29 cellular contexts compared by ENCODE assay signal in the genomic region with DNA sequence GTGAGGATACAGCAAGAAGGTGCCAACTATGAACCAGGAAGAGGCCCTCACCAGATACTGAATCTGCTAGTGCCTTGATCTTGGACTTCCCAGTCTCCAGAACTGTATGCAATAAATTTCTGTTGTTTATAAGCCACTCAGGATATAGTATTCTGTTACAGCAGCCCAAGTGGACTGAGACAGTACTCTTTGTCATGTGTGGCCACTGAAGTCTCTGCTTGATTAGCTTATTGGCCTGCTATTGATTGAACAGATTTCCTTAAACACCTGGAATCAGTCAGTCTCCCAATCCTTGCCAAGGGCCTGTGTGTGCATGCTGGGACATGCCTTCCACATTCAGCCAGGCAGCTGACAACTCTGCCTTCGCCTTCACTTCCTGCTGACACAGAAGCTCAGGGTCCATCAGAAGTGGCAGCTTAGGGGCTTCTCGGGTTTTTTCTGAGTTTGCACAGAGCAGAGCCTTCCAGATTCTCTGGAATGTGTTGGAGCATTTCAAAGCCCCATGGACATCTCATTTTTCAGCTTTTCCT. TPM values are rescaled to one million over a fixed set of nuclear protein-coding genes. Genes with fewer than 3 reads are reported as not detected.
DNase-seq lines count a peak whose midpoint lies in the region; ATAC-seq, FAIRE-seq and TF ChIP-seq lines count a peak whose summit lies in the region.
"Had no signal": no experiment of that assay in that cellular context is flagged by ENCODE, and none has a peak within 500 bp of the region (broad histone marks: within the 10 kb centered on the region; RNA-seq: fewer than 3 reads in every experiment).

No MANE protein-coding gene starts in this region.

- H4K20me1 ChIP-seq in GM23338 (replicated peaks; ENCODE audit: insufficient read depth) (no peaks in the 10 kb centered on the region), mammary epithelial cell (ENCODE audit: insufficient read depth, low read length) (no peaks in the 10 kb centered on the region), keratinocyte (ENCODE audit: control insufficient read depth, extremely low read depth, insufficient read depth, low read length) (no peaks in the 10 kb centered on the region)

- H3K9me1 ChIP-seq in keratinocyte (ENCODE audit: control insufficient read depth, extremely low read depth, insufficient read depth, low read length): no peaks in the 10 kb centered on the region

- H3K4me2 ChIP-seq in GM23338 (no peak overlapping the region), mammary epithelial cell (ENCODE audit: insufficient read depth, low read depth, low read length) (peak overlapping the region; percentile 11), keratinocyte (ENCODE audit: control insufficient read depth, extremely low read depth, insufficient read depth, low read depth, low read length) (no peak overlapping the region)
- H3K4me2 ChIP-seq: KMS-11, PC-9 had no signal

- no peaks in the 10 kb centered on the region for H3F3A ChIP-seq in GM23338 (replicated peaks; ENCODE audit: low read depth)

- H3K9me3 ChIP-seq in mammary epithelial cell (replicated peaks; ENCODE audit: insufficient read depth, low read length) (peaks cover 9% of the 10 kb centered on the region), keratinocyte (ENCODE audit: control insufficient read depth, low read depth, low read length) (no peaks in the 10 kb centered on the region)
- H3K9me3 ChIP-seq: Caco-2, SJCRH30 had no signal

- H3K4me3 Mint-ChIP-seq in GM23338: no peak overlapping the region
- H3K4me3 Mint-ChIP-seq in activated naive CD8-positive, alpha-beta T cell treated with anti-CD3 and anti-CD28 coated beads for 36 hours: no peak overlapping the region
- H3K4me3 Mint-ChIP-seq: CD4-positive, alpha-beta memory T cell had no signal

- BruUV-seq in mammary epithelial cell (replicated peaks; lab: Mats Ljungman, UMichigan): no TSS peak

- DNase-seq in ELF-1 (ENCODE audit: low read depth, low spot score) (peak; percentile 12), GM23338 (ENCODE audit: low spot score) (no peak), mammary epithelial cell (peak; percentile 28), keratinocyte (ENCODE audit: low read depth, low spot score) (peak; percentile 62), NCI-H1105 treated with DMSO at 0.1 percent for 48 hours (lab: John Stamatoyannopoulos, UW) (no peak), anterior cingulate cortex (lab: John Stamatoyannopoulos, UW) (no peak)
- DNase-seq in activated naive CD8-positive, alpha-beta T cell treated with anti-CD3 and anti-CD28 coated beads for 36 hours: no peak
- DNase-seq: C1 segment of cervical spinal cord; Caco-2; CD4-positive, alpha-beta memory T cell; DMS79; EL; GF-D8; NCI-H1048; NCI-H1417 treated with DMSO at 0.1 percent for 48 hours; NCI-H1694 treated with DMSO at 0.1 percent for 48 hours; NCI-H2081; NCI-H2171 treated with DMSO at 0.1 percent for 48 hours; NCI-H446; NCI-H524 treated with DMSO at 0.1 percent for 48 hours; PC-9; SJCRH30 had no signal

- peaks cover 2% of the 10 kb centered on the region for H3K27me3 Mint-ChIP-seq in GM23338 (ENCODE audit: insufficient read depth, low read depth, poor library complexity)
- H3K27me3 Mint-ChIP-seq in activated naive CD8-positive, alpha-beta T cell treated with anti-CD3 and anti-CD28 coated beads for 36 hours: peaks cover 13% of the 10 kb centered on the region

- H3K79me2 ChIP-seq in GM23338 (replicated peaks; ENCODE audit: insufficient read depth) (no peaks in the 10 kb centered on the region), mammary epithelial cell (ENCODE audit: insufficient read depth, low read length) (no peaks in the 10 kb centered on the region), keratinocyte (ENCODE audit: control insufficient read depth, insufficient read depth, low read length) (no peaks in the 10 kb centered on the region)

- peaks cover 5% of the 10 kb centered on the region; the same call in 1 of the 3 replicates for H3K36me3 Mint-ChIP-seq in GM23338 (ENCODE audit: low read depth)
- H3K36me3 Mint-ChIP-seq in activated naive CD8-positive, alpha-beta T cell treated with anti-CD3 and anti-CD28 coated beads for 36 hours: peaks cover 1% of the 10 kb centered on the region
- H3K36me3 Mint-ChIP-seq: CD4-positive, alpha-beta memory T cell had no signal

- WGBS in mammary epithelial cell (ENCODE audit: low coverage, missing lambda C conversion rate): 87% methylated on average over 2 of the region's 2 CpGs

- intact Hi-C loops in mammary epithelial cell (cut with micrococcal nuclease): no loop called here

- H3K27ac ChIP-seq in GM23338 (ENCODE audit: low read depth): no peak overlapping the region
- H3K27ac ChIP-seq in mammary epithelial cell (ENCODE audit: insufficient read depth, low read depth, low read length): no peak overlapping the region
- no peak overlapping the region for H3K27ac ChIP-seq in keratinocyte (ENCODE audit: control insufficient read depth, insufficient read depth, low read length)
- H3K27ac ChIP-seq: KMS-11, PC-9, SJCRH30 had no signal

- 0 out of 2 replicates have a peak, but pooled peaks cover 5% of the 10 kb centered on the region for H3K9me2 ChIP-seq in GM23338 (ENCODE audit: insufficient read depth)

- in situ Hi-C loops in mammary epithelial cell (cut with MboI; ENCODE audit: low sequenced_read_pairs in 2 of 2): no loop called here

- H3K4me1 ChIP-seq in GM23338 (ENCODE audit: insufficient read depth): no peaks in the 10 kb centered on the region
- peaks cover 7% of the 10 kb centered on the region for H3K4me1 ChIP-seq in mammary epithelial cell (ENCODE audit: insufficient read depth, low read length)
- H3K4me1 ChIP-seq in keratinocyte (ENCODE audit: control insufficient read depth, extremely low read depth, insufficient read depth, low read length): no peaks in the 10 kb centered on the region
- H3K4me1 ChIP-seq: Caco-2, SJCRH30 had no signal

- no peaks in the 10 kb centered on the region for H3K36me3 ChIP-seq in GM23338 (ENCODE audit: insufficient read depth)
- H3K36me3 ChIP-seq in mammary epithelial cell (ENCODE audit: insufficient read depth, low read length): no peaks in the 10 kb centered on the region
- no peaks in the 10 kb centered on the region for H3K36me3 ChIP-seq in keratinocyte (ENCODE audit: control insufficient read depth in 2 of 2, extremely low read depth in 1 of 2, insufficient read depth in 2 of 2, low read length in 2 of 2)
- H3K36me3 ChIP-seq: SJCRH30 had no signal

- H3K27me3 ChIP-seq in GM23338 (ENCODE audit: insufficient read depth) (no peaks in the 10 kb centered on the region), mammary epithelial cell (ENCODE audit: insufficient read depth, low read length) (no peaks in the 10 kb centered on the region), keratinocyte (ENCODE audit: control insufficient read depth, extremely low read depth, insufficient read depth, low read length) (no peaks in the 10 kb centered on the region)
- H3K27me3 ChIP-seq: SJCRH30 had no signal

- dilution Hi-C loops in mammary epithelial cell (cut with HindIII; ENCODE audit: low sequenced_read_pairs) (loop anchor here (5.0 kb wide), 2 partner anchors 39 to 51 kb away; no protein-coding TSS in a partner anchor), keratinocyte (cut with MboI; ENCODE audit: extremely low pct_ligation_motif_present, low sequenced_read_pairs) (loop anchor here (5.0 kb wide), 1 partner anchor 51 kb away; no protein-coding TSS in a partner anchor)

- TF ChIP-seq CTCF in GM23338 (conservative IDR thresholded peaks at IDR 0.05; ENCODE audit: low read depth in 2 of 2) (no peak), mammary epithelial cell (conservative IDR thresholded peaks at IDR 0.05 in 1 of 2, IDR thresholded peaks at IDR 0.05 in 1 of 2; ENCODE audit: extremely low read depth in 1 of 2, insufficient read depth in 1 of 2, low read depth in 1 of 2, low read length in 2 of 2) (no peak), keratinocyte (optimal IDR thresholded peaks at IDR 0.05 in 1 of 3, IDR thresholded peaks at IDR 0.05 in 1 of 3, conservative IDR thresholded peaks at IDR 0.05 in 1 of 3; ENCODE audit: extremely low read depth in 1 of 3, insufficient read depth in 2 of 3, low read length in 3 of 3) (no peak)

- H3K4me3 ChIP-seq in GM23338 (no peak overlapping the region), mammary epithelial cell (replicated peaks in 1 of 3; ENCODE audit: insufficient read depth in 1 of 3, low read depth in 2 of 3, low read length in 3 of 3) (no peak overlapping the region), keratinocyte (ENCODE audit: control insufficient read depth in 2 of 3, extremely low read depth in 1 of 3, insufficient read depth in 2 of 3, low read depth in 1 of 3, low read length in 3 of 3) (no peak overlapping the region)
- H3K4me3 ChIP-seq: PC-9, SJCRH30 had no signal

- peak; percentile 29 for FAIRE-seq in keratinocyte (lab: Jason Lieb, UNC)
- FAIRE-seq: GM12891, HTR-8/SVneo had no signal

- H3K9me3 Mint-ChIP-seq in GM23338: peaks cover 7% of the 10 kb centered on the region; the same call in 1 of the 3 replicates
- peaks cover 8% of the 10 kb centered on the region for H3K9me3 Mint-ChIP-seq in activated naive CD8-positive, alpha-beta T cell treated with anti-CD3 and anti-CD28 coated beads for 36 hours

- H2AFZ ChIP-seq in GM23338 (peak overlapping the region; percentile 60), mammary epithelial cell (ENCODE audit: low read depth, low read length) (peak overlapping the region; percentile 83), keratinocyte (ENCODE audit: control insufficient read depth, low read length) (no peak overlapping the region)
- H2AFZ ChIP-seq: PC-9 had no signal

- CTCF ChIA-PET in mammary epithelial cell (lab: Charles Lee; ENCODE audit: low non-redundant PET): no interaction called here

- no peak overlapping the region for H3K27ac Mint-ChIP-seq in GM23338
- no peak overlapping the region for H3K27ac Mint-ChIP-seq in activated naive CD8-positive, alpha-beta T cell treated with anti-CD3 and anti-CD28 coated beads for 36 hours
- H3K27ac Mint-ChIP-seq: CD4-positive, alpha-beta memory T cell had no signal

- H3K9ac ChIP-seq in mammary epithelial cell (ENCODE audit: insufficient read depth, low read length): no peak overlapping the region
- no peak overlapping the region for H3K9ac ChIP-seq in keratinocyte (ENCODE audit: control insufficient read depth, extremely low read depth, insufficient read depth, low read length)
- H3K9ac ChIP-seq: KMS-11 had no signal

- ATAC-seq in GM23338: no peak
- no peak for ATAC-seq in GM21528 (IDR thresholded peaks at IDR 0.05; ENCODE audit: low FRiP score, unreplicated experiment)
- ATAC-seq: HCT116, Right ventricle myocardium inferior, SK-N-SH treated with all-trans-retinoic acid at 6 μM for 48 hours had no signal

- H3K4me1 Mint-ChIP-seq in GM23338: no peaks in the 10 kb centered on the region
- H3K4me1 Mint-ChIP-seq in activated naive CD8-positive, alpha-beta T cell treated with anti-CD3 and anti-CD28 coated beads for 36 hours: no peaks in the 10 kb centered on the region
- H3K4me1 Mint-ChIP-seq: CD4-positive, alpha-beta memory T cell had no signal

RNA-seq across cellular contexts. Expression of a gene that starts 13.7 kb away (rescaled TPM):
- 15.5 and 18.8 TPM in 2 replicates for total RNA-seq in GM23338 (2014; rRNA removed; shearing (Covaris generic))
- polyA plus RNA-seq in GM23338 (2016; fragmentation: Nextera tagmentation; extraction: Ambion mirVana) (6.0 and 8.1 TPM in 2 replicates), mammary epithelial cell (0.03 TPM), keratinocyte (0.22 to 0.48 TPM (median 0.40 TPM) in 3 replicates)
- total RNA-seq in mammary epithelial cell: 1 to 10 TPM in 1 of 2 donors, under 1 TPM in 1; 0.66 to 8.7 TPM
- polyA minus RNA-seq in mammary epithelial cell (not detected), keratinocyte (0.48 to 1.2 TPM (median 0.82 TPM) in 3 replicates)
- polyA plus RNA-seq in keratinocyte (2011; ENCODE audit: low read depth): 0.25 TPM
- 0.16 and 0.21 TPM in 2 replicates for polyA plus RNA-seq in keratinocyte (2011; cell fraction: cytosol; rRNA removed)
- 0.43 and 0.56 TPM in 2 replicates for polyA plus RNA-seq in keratinocyte (2011; cell fraction: nucleus; rRNA removed)
- polyA plus RNA-seq in keratinocyte (2012; ENCODE audit: low replicate concordance): 0.28 and 0.47 TPM in 2 replicates
- polyA minus RNA-seq in keratinocyte (2011; cell fraction: cytosol; rRNA and poly(A)+ RNA removed): not detected
- 0.78 and 0.95 TPM in 2 replicates for polyA minus RNA-seq in keratinocyte (2011; cell fraction: nucleus; rRNA and poly(A)+ RNA removed)
- not detected for total RNA-seq in activated naive CD8-positive, alpha-beta T cell treated with anti-CD3 and anti-CD28 coated beads for 36 hours
- total RNA-seq: PC-9, SJCRH30 had no signal

Comparison
In these comparisons a context has a peak if more than half of its experiments do, and no peak if none do; other contexts are left out.
1. DNase-seq: peak in ELF-1 (single experiment), mammary epithelial cell (single experiment) and keratinocyte (single experiment); none in GM23338 (single experiment), activated naive CD8-positive, alpha-beta T cell treated with anti-CD3 and anti-CD28 coated beads for 36 hours (single experiment), NCI-H1105 treated with DMSO at 0.1 percent for 48 hours (single experiment) and anterior cingulate cortex (0 of 58).